Comparison of ENCODE assay signal across 9 cellular contexts in genomic region chr16:80231888-80232287, GRCh38.
DNase-seq lines count a peak whose midpoint lies in the region; ATAC-seq and TF ChIP-seq lines count a peak whose summit lies in the region.
"Had no signal": no experiment of that assay in that cellular context is flagged by ENCODE, and none has a peak within 500 bp of the region (broad histone marks: within the 10 kb centered on the region; RNA-seq: fewer than 3 reads in every experiment).

No MANE protein-coding gene starts in this region.

- no peaks in the 10 kb centered on the region for H3K9me3 ChIP-seq in Karpas-422 (ENCODE audit: low read length)

- H2AFZ ChIP-seq in Karpas-422 (ENCODE audit: low read length), result no peak overlapping the region

- no peaks in the 10 kb centered on the region for H3K4me1 Mint-ChIP-seq in WTC11

- H3K4me3 ChIP-seq in fibroblast of the aortic adventitia (ENCODE audit: low read depth, low read length), result no peak overlapping the region
- H3K4me3 ChIP-seq in Karpas-422 (ENCODE audit: low read length), result no peak overlapping the region
- H3K4me3 ChIP-seq: heart left ventricle had no signal

- H3K36me3 ChIP-seq in Karpas-422 (ENCODE audit: insufficient read depth, low read length), result no peaks in the 10 kb centered on the region
- H3K36me3 ChIP-seq: heart left ventricle had no signal

- DNase-seq in EH (ENCODE audit: low read depth), result peak; percentile 93
- peak; percentile 58 for DNase-seq in fibroblast of the aortic adventitia (ENCODE audit: low read depth)
- DNase-seq in NCI-H2029 treated with DMSO at 0.1 percent for 48 hours (lab: John Stamatoyannopoulos, UW), result no peak
- DNase-seq in WTC11 (ENCODE audit: low spot score), result no peak
- no peak for DNase-seq in cerebellar nuclear complex (lab: John Stamatoyannopoulos, UW)
- DNase-seq in Karpas-422, result no peak
- DNase-seq: heart left ventricle had no signal

- H3K9ac ChIP-seq in Karpas-422 (ENCODE audit: low read length), result no peak overlapping the region

- H3K4me3 Mint-ChIP-seq in WTC11, result no peak overlapping the region

- H3K27me3 ChIP-seq in Karpas-422 (ENCODE audit: low read length), result no peaks in the 10 kb centered on the region
- H3K27me3 ChIP-seq: heart left ventricle had no signal

- ATAC-seq in GM19467 (IDR thresholded peaks at IDR 0.05; ENCODE audit: unreplicated experiment) (peak; percentile 72), HG03457 (IDR thresholded peaks at IDR 0.05; ENCODE audit: unreplicated experiment) (peak; percentile 52), WTC11 (no peak)

- H3K27ac ChIP-seq in Karpas-422 (ENCODE audit: low read length), result no peak overlapping the region

- POLR2A ChIA-PET in WTC11 (lab: Charles Lee), result no interaction called here

- H3K27me3 Mint-ChIP-seq in WTC11 (ENCODE audit: low read depth), result no peaks in the 10 kb centered on the region

- TF ChIP-seq CTCF in fibroblast of the aortic adventitia (IDR thresholded peaks at IDR 0.05; ENCODE audit: insufficient read depth, low read length) (no peak), WTC11 (IDR thresholded peaks at IDR 0.05) (no peak)

- H3K9me3 Mint-ChIP-seq in WTC11, result peaks cover 47% of the 10 kb centered on the region

- H4K20me1 ChIP-seq in Karpas-422 (ENCODE audit: insufficient read depth, low read depth, low read length), result no peaks in the 10 kb centered on the region

- no peaks in the 10 kb centered on the region for H3K9me2 ChIP-seq in Karpas-422 (replicated peaks; ENCODE audit: insufficient read depth, low read length)

- no peak overlapping the region for H3K27ac Mint-ChIP-seq in WTC11

- CTCF ChIA-PET in WTC11 (lab: Charles Lee), result no interaction called here

- no peaks in the 10 kb centered on the region for H3K4me1 ChIP-seq in Karpas-422 (ENCODE audit: low read length)

- H3K79me2 ChIP-seq in Karpas-422 (ENCODE audit: low read length), result no peaks in the 10 kb centered on the region

- H3K36me3 Mint-ChIP-seq in WTC11, result peaks cover 4% of the 10 kb centered on the region

- H3K4me2 ChIP-seq in Karpas-422 (ENCODE audit: low read depth, low read length, poor library complexity, severe bottlenecking), result no peak overlapping the region

TF ChIP-seq in WTC11, 78 proteins besides CTCF, POLR2A, EP300 and RAD21 (continues in another document):
- TF ChIP-seq ZNF281 (CRISPR knock-in tag; IDR thresholded peaks at IDR 0.05) (no peak), ZNF512 (CRISPR knock-in tag; IDR thresholded peaks at IDR 0.05; ENCODE audit: borderline replicate concordance) (no peak), NFYB (CRISPR knock-in tag; conservative IDR thresholded peaks at IDR 0.05; ENCODE audit: low read depth) (no peak), ZMAT4 (CRISPR knock-in tag; IDR thresholded peaks at IDR 0.05) (no peak), MAX (CRISPR knock-in tag; IDR thresholded peaks at IDR 0.05) (no peak), JAZF1 (CRISPR knock-in tag; IDR thresholded peaks at IDR 0.05) (no peak), E2F5 (CRISPR knock-in tag; IDR thresholded peaks at IDR 0.05) (no peak), ZNF416 (CRISPR knock-in tag; IDR thresholded peaks at IDR 0.05) (no peak), IRF1 (CRISPR knock-in tag; IDR thresholded peaks at IDR 0.05) (no peak), JUN (CRISPR knock-in tag; IDR thresholded peaks at IDR 0.05) (no peak), NR3C1 (CRISPR knock-in tag; conservative IDR thresholded peaks at IDR 0.05; ENCODE audit: low read depth) (no peak), FOXP4 (CRISPR knock-in tag; IDR thresholded peaks at IDR 0.05) (no peak), USF2 (CRISPR knock-in tag; IDR thresholded peaks at IDR 0.05) (no peak)

Comparison
In these comparisons a context has a peak if more than half of its experiments do, and no peak if none do; other contexts are left out.
1. DNase-seq: peak in EH (single experiment) and fibroblast of the aortic adventitia (single experiment); none in NCI-H2029 treated with DMSO at 0.1 percent for 48 hours (single experiment), WTC11 (single experiment), cerebellar nuclear complex (0 of 2) and Karpas-422 (single experiment).